ENCODE assay signal across 17 cellular contexts in genomic region chr15:66964111-66964738, GRCh38.
DNase-seq lines count a peak whose midpoint lies in the region; ATAC-seq and TF ChIP-seq lines count a peak whose summit lies in the region.
"Had no signal": no experiment of that assay in that cellular context is flagged by ENCODE, and none has a peak within 500 bp of the region (broad histone marks: within the 10 kb centered on the region; RNA-seq: fewer than 3 reads in every experiment).

No MANE protein-coding gene starts in this region.

- peak; percentile 73 for DNase-seq in NCI-H69 (lab: John Stamatoyannopoulos, UW)
- DNase-seq in iPS-NIHi7 (ENCODE audit: extremely low spot score) = peak; percentile 6
- no peak for DNase-seq in upper lobe of right lung
- no peak for DNase-seq in NCI-H146 (lab: John Stamatoyannopoulos, UW)
- DNase-seq: BE2C; CD8-positive, alpha-beta T cell; COR-L47; DMS153; DMS79 treated with DMSO at 0.1 percent for 48 hours; GDM1; H9; HFFc6 had no signal

- H3K9me3 ChIP-seq in HEK293 (ENCODE audit: control insufficient read depth, insufficient read depth, low read depth, low read length) = no peaks in the 10 kb centered on the region
- no peaks in the 10 kb centered on the region for H3K9me3 ChIP-seq in upper lobe of right lung
- H3K9me3 ChIP-seq: A549, BE2C had no signal

- intact Hi-C loops in upper lobe of right lung (cut with DNase I) = no loop called here

- H3K27ac ChIP-seq in HEK293 (ENCODE audit: extremely low read depth, low read depth, low read length) = no peak overlapping the region
- H3K27ac ChIP-seq in upper lobe of right lung = no peak overlapping the region
- H3K27ac ChIP-seq: C4-2B had no signal

- CTCF ChIA-PET in HEK293 (lab: Yijun Ruan, JAX) = no interaction called here

- TF ChIP-seq CTCF in HEK293 (tag by site-specific recombination; IDR thresholded peaks at IDR 0.05) = no peak
- TF ChIP-seq CTCF in upper lobe of right lung (IDR thresholded peaks at IDR 0.05) = no peak

- H3K4me3 ChIP-seq in HEK293 (ENCODE audit: low read depth, low read length) (no peak overlapping the region), upper lobe of right lung (no peak overlapping the region)
- H3K4me3 ChIP-seq: A549, GM23338 had no signal

- H3K27me3 ChIP-seq in upper lobe of right lung = no peaks in the 10 kb centered on the region
- H3K27me3 ChIP-seq: BE2C had no signal

- POLR2A ChIA-PET in HEK293 (lab: Yijun Ruan, JAX) = interaction anchor here (0.6 kb wide), 1 partner anchor 252 kb away, joined by 6 read pairs; no protein-coding TSS in a partner anchor

- H3K36me3 ChIP-seq in HEK293 (ENCODE audit: control insufficient read depth in 2 of 2, insufficient read depth in 1 of 2, low read length in 2 of 2) (no peaks in the 10 kb centered on the region), upper lobe of right lung (no peaks in the 10 kb centered on the region)
- H3K36me3 ChIP-seq: BE2C had no signal

- ATAC-seq in upper lobe of right lung = peak; percentile 12
- ATAC-seq in GM18907 (IDR thresholded peaks at IDR 0.05; ENCODE audit: unreplicated experiment) = no peak
- ATAC-seq: A549; CD8-positive, alpha-beta T cell; GM23338 had no signal

- H3K4me1 ChIP-seq in HEK293 (ENCODE audit: control insufficient read depth, insufficient read depth, low read length) (no peaks in the 10 kb centered on the region), upper lobe of right lung (no peaks in the 10 kb centered on the region)
- H3K4me1 ChIP-seq: A549, BE2C had no signal

TF ChIP-seq in HEK293, 187 proteins besides CTCF, POLR2A, EP300 and RAD21:
- TF ChIP-seq KLF7 (tag by site-specific recombination; IDR thresholded peaks at IDR 0.05; ENCODE audit: borderline replicate concordance) = no peak
- peak; percentile 45; the same call in 1 of the 2 replicates for TF ChIP-seq ZIC2 (tag by site-specific recombination; IDR thresholded peaks at IDR 0.05)
- peak; percentile 95 for TF ChIP-seq SP7 (tag by site-specific recombination; IDR thresholded peaks at IDR 0.05)

Comparison
In these comparisons a context has a peak if more than half of its experiments do, and no peak if none do; other contexts are left out.
1. DNase-seq: peak in NCI-H69 (single experiment) and iPS-NIHi7 (single experiment); none in upper lobe of right lung (single experiment) and NCI-H146 (single experiment).